ENCODE assay signal across 9 cellular contexts in the genomic region with DNA sequence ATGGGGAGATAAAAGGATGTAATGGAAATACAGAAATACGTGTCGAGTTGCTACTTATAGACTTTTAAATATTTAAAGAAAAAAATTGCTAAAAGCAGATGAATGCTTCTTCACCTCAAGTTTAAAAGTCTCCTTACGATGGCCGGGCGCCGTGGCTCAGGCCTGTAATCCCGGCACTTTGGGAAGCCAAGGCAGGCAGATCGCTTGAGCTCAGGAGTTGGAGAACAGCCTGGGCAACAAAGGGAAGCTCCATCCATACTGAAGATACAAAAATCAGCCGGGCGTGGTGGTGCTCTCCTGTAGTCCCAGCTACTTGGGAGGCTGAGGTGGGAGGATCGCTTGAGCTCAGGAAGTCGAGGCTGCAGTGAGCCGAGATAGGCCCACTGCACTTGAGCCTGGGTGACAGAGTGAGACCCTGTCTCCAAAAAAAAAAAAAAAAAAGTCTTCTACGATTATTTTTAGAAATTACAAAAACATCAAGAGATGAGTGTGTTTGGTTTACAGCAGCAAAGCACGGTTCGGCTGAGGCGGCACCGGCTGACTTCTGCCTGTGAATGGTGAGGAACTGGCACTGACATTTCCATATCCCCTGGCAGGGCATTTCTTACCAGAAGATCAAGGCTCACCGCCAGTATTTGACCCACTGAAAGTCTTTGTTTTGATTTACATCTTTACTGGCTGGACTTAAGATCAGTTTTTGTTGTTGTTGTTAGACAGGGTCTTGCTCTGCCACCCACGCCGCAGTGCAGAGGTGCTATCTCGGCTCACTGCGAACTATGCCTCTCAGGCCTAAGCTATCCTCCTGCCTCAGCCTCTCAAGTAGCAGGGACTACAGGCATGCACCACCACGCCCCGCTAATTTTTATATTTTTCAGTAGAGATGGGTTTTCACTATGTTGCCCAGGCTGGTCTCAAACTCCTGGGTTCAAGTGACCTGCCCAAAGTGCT. TPM values are rescaled to one million over a fixed set of nuclear protein-coding genes. Genes with fewer than 3 reads are reported as not detected.
A peak's percentile ranks its signal among the peaks of the same experiment; 100 is the strongest.
DNase-seq lines count a peak whose midpoint lies in the region; TF ChIP-seq lines count a peak whose summit lies in the region.
"Had no signal": no experiment of that assay in that cellular context is flagged by ENCODE, and none has a peak within 500 bp of the region (broad histone marks: within the 10 kb centered on the region; RNA-seq: fewer than 3 reads in every experiment).

No MANE protein-coding gene starts in this region.

- H3K27me3 ChIP-seq in Peyer's patch: peaks cover 0 to 4% of the 10 kb centered on the region in 2 donors
- peaks cover 0 to 29% (median 2%) of the 10 kb centered on the region in 4 donors for H3K27me3 ChIP-seq in esophagus squamous epithelium
- H3K27me3 ChIP-seq in sigmoid colon: peaks cover 10 to 27% (median 17%) of the 10 kb centered on the region in 3 donors
- peaks cover 14% of the 10 kb centered on the region for H3K27me3 ChIP-seq in effector memory CD4-positive, alpha-beta T cell (replicated peaks; ENCODE audit: control insufficient read depth, insufficient read depth, low read length, poor library complexity, severe bottlenecking)

- H3K4me1 ChIP-seq in Peyer's patch (peaks cover under 1 to 31% (median 14%) of the 10 kb centered on the region in 4 donors), esophagus squamous epithelium (peaks cover 30 to 51% (median 40%) of the 10 kb centered on the region in 3 donors), sigmoid colon (peaks cover 0 to 51% (median 41%) of the 10 kb centered on the region in 4 donors)
- H3K4me1 ChIP-seq in effector memory CD4-positive, alpha-beta T cell (ENCODE audit: control insufficient read depth, insufficient read depth, low read length, poor library complexity, severe bottlenecking): peaks cover 19% of the 10 kb centered on the region

- H3K27ac ChIP-seq in Peyer's patch (no peak overlapping the region), esophagus squamous epithelium (peak overlapping the region in 2 of 4 donors; percentile 59 to 78), sigmoid colon (peak overlapping the region; percentile 77 to 82 (median 80))
- no peak overlapping the region for H3K27ac ChIP-seq in effector memory CD4-positive, alpha-beta T cell (ENCODE audit: insufficient read depth, low read length, poor library complexity, severe bottlenecking)

- intact Hi-C loops in esophagus squamous epithelium (cut with DNase I) (no loop called here), sigmoid colon (cut with DNase I) (loop anchor here (1.0 to 5.0 kb wide), 2 partner anchors 17 to 103 kb away; a partner anchor contains a TSS)

- TF ChIP-seq EP300 in sigmoid colon (IDR thresholded peaks at IDR 0.05): no peak

- peak overlapping the region; percentile 29 for H3K4me3 ChIP-seq in GM12865 (ENCODE audit: low read depth, low read length)
- H3K4me3 ChIP-seq in Peyer's patch: peak overlapping the region in 3 of 4 donors; percentile 50 to 66 (median 56)
- H3K4me3 ChIP-seq in esophagus squamous epithelium: peak overlapping the region in 3 of 4 donors; percentile 44 to 74 (median 64)
- H3K4me3 ChIP-seq in sigmoid colon: peak overlapping the region in 3 of 4 donors; percentile 56 to 59 (median 57)
- no peak overlapping the region for H3K4me3 ChIP-seq in effector memory CD4-positive, alpha-beta T cell (ENCODE audit: insufficient read depth, low read depth, low read length, poor library complexity, severe bottlenecking)

- H3K9me3 ChIP-seq in Peyer's patch: no peaks in the 10 kb centered on the region
- no peaks in the 10 kb centered on the region for H3K9me3 ChIP-seq in esophagus squamous epithelium
- no peaks in the 10 kb centered on the region for H3K9me3 ChIP-seq in sigmoid colon
- H3K9me3 ChIP-seq in effector memory CD4-positive, alpha-beta T cell (ENCODE audit: control insufficient read depth, low read length): no peaks in the 10 kb centered on the region

- WGBS in esophagus squamous epithelium, 2 donors: 84 to 85% methylated on average over 25 of the region's 25 CpGs
- 92 to 93% methylated on average over 25 of the region's 25 CpGs for whole genome bisulfite sequencing in sigmoid colon, 2 donors

- TF ChIP-seq CTCF in GM12865 (IDR thresholded peaks at IDR 0.05; ENCODE audit: insufficient read depth, low read depth, low read length, missing control alignments) (no peak), Peyer's patch (IDR thresholded peaks at IDR 0.05) (no peak), esophagus squamous epithelium (IDR thresholded peaks at IDR 0.05) (no peak), sigmoid colon (IDR thresholded peaks at IDR 0.05) (no peak)

- no peak for TF ChIP-seq POLR2A in Peyer's patch (IDR thresholded peaks at IDR 0.05)
- no peak for TF ChIP-seq POLR2A in esophagus squamous epithelium (IDR thresholded peaks at IDR 0.05)
- no peak for TF ChIP-seq POLR2A in sigmoid colon (IDR thresholded peaks at IDR 0.05)

- H3K36me3 ChIP-seq in Peyer's patch (no peaks in the 10 kb centered on the region), esophagus squamous epithelium (no peaks in the 10 kb centered on the region), sigmoid colon (no peaks in the 10 kb centered on the region)
- no peaks in the 10 kb centered on the region for H3K36me3 ChIP-seq in effector memory CD4-positive, alpha-beta T cell (ENCODE audit: control insufficient read depth, insufficient read depth, low read length)

- DNase-seq in GM12865 (ENCODE audit: low read depth) (no peak), Peyer's patch (no peak), esophagus squamous epithelium (lab: John Stamatoyannopoulos, UW) (no peak), sigmoid colon (no peak), T1000 (lab: John Stamatoyannopoulos, UW) (no peak)
- DNase-seq in effector CD4-positive, alpha-beta T cell: no peak
- DNase-seq in effector memory CD4-positive, alpha-beta T cell: no peak
- DNase-seq in activated CD4-positive, alpha-beta T cell treated with anti-CD3 and anti-CD28 coated beads for 48 hours: no peak
- DNase-seq: NCI-H2081 treated with DMSO at 0.1 percent for 48 hours had no signal

RNA-seq across cellular contexts. Expression of a gene that starts 3.9 kb away (rescaled TPM):
- total RNA-seq in Peyer's patch (100 to 1,000 TPM in 3 of 4 donors, 10 to 100 TPM in 1; 75.7 to 295 (median 165) TPM), esophagus squamous epithelium (10 to 100 TPM; 19.9 to 64.7 (median 39.6) TPM), sigmoid colon (10 to 100 TPM; 25.7 to 92.8 (median 46.1) TPM)
- polyA plus RNA-seq in sigmoid colon: 10 to 100 TPM; 14.3 to 70.7 (median 18.6) TPM

RNA-seq across cellular contexts. Expression of a gene that starts 17.4 kb away (rescaled TPM):
- total RNA-seq in Peyer's patch: 1 to 10 TPM in 1 of 4 donors, under 1 TPM in 2, not detected in 1; 0.35 to 1.6 (median 0.94) TPM
- under 1 TPM in 1 of 4 donors, not detected in 3; 0.57 TPM for total RNA-seq in esophagus squamous epithelium
- total RNA-seq in sigmoid colon: not detected
- under 1 TPM in 1 of 3 donors, not detected in 2; 0.50 TPM for polyA plus RNA-seq in sigmoid colon

RNA-seq across cellular contexts. Expression of a gene that starts 58.9 kb away (rescaled TPM):
- total RNA-seq in Peyer's patch (10 to 100 TPM; 20.8 to 69.3 (median 41.9) TPM), esophagus squamous epithelium (100 to 1,000 TPM in 2 of 4 donors, 10 to 100 TPM in 2; 44.2 to 118 (median 80.7) TPM), sigmoid colon (10 to 100 TPM; 49.8 to 79.5 (median 57.1) TPM)
- 10 to 100 TPM; 13.6 to 50.0 (median 34.2) TPM for polyA plus RNA-seq in sigmoid colon

Comparison
In these comparisons a context has a peak if more than half of its experiments do, and no peak if none do; other contexts are left out.
1. H3K27ac ChIP-seq: peak in sigmoid colon (4 of 4); none in Peyer's patch (0 of 4) and effector memory CD4-positive, alpha-beta T cell (single experiment).